In the genomic region with DNA sequence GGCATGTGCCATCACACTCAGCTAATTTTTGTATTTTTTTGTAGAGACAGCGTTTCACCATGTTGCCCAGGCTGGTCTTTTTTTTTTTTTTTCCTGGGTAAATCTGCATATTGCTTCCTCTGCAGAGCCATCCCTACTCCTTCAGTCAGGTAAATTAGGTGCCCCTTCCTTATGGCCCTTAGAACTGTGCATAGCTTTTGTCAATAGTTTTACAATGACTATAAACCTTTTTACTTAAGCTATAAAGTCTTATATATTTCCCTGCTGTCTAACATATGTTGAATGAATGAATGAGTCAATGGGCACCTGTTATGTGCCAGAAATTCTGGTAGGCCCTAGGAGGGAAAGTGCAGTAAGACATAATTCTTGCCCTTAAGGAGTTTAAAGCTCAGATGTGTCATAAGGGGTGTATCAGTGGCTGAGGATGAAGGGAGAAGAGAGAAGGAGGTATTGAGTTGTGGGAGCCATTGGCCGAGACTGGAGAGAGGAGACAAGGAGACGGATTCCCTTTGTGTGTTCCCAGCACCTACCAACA, we compare ENCODE assay signal across 1 cellular context.
TF ChIP-seq lines count a peak whose summit lies in the region.

No MANE protein-coding gene starts in this region.

TF ChIP-seq in GM23338, 12 proteins besides CTCF, POLR2A, EP300 and RAD21 (continued from another document):
- TF ChIP-seq ZNF462 (CRISPR knock-in tag; IDR thresholded peaks at IDR 0.05), result no peak
- no peak for TF ChIP-seq POLR2AphosphoS5 (IDR thresholded peaks at IDR 0.05; ENCODE audit: low read depth)
- TF ChIP-seq ZNF114 (CRISPR knock-in tag; IDR thresholded peaks at IDR 0.05), result no peak
- no peak for TF ChIP-seq CREB1 (CRISPR knock-in tag; IDR thresholded peaks at IDR 0.05; ENCODE audit: low read depth)
- no peak for TF ChIP-seq NANOG (IDR thresholded peaks at IDR 0.05; ENCODE audit: borderline replicate concordance)
- no peak for TF ChIP-seq ETS1 (IDR thresholded peaks at IDR 0.05)
- TF ChIP-seq ZNF331 (CRISPR knock-in tag; IDR thresholded peaks at IDR 0.05; ENCODE audit: low read depth), result no peak
